In the genomic region with DNA sequence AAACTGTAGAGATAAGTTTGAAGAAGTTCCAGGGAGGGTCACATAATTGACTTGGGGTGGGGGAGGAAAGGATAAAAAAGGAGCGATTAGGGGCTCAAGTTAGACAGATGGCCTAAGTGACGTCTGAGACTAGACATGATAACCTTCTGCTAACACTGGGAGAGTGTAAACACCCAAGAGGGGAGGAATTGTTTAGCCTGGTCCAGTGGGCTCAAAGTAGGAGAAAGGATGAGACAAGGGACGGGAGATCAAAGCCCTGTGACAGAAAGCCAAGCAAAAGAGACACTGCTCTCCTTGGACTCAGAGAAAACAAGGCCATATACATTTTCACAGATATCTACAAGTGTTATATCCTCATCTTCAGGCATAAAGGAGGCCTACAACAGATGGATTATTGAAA, we compare ENCODE assay signal across 23 cellular contexts.
"Had no signal": no experiment of that assay in that cellular context is flagged by ENCODE, and none has a peak within 500 bp of the region (broad histone marks: within the 10 kb centered on the region; RNA-seq: fewer than 3 reads in every experiment).

No MANE protein-coding gene starts in this region.

- H3K27ac ChIP-seq: left ventricle myocardium inferior, neural progenitor cell, pancreas, prostate gland, sigmoid colon, spleen, tibial nerve, uterus had no signal

- H3K4me3 ChIP-seq: left ventricle myocardium inferior, lung, neural progenitor cell, pancreas, prostate gland, sigmoid colon, spleen, tibial nerve, uterus had no signal

- DNase-seq: islet precursor cell; left ventricle myocardium inferior; mesendoderm; naive B cell; natural killer cell; nephron progenitor cell; nucleus accumbens; pancreas; posterior cingulate gyrus; retina; right cardiac atrium; sigmoid colon; spleen; stimulated activated CD4-positive, alpha-beta T cell treated with anti-CD3 and anti-CD28 coated beads, Interleukin-4, amount 100 ng/mL, for 24 hours; stimulated activated naive CD4-positive, alpha-beta T cell treated with Interleukin-2 at 50 U/mL for 16 hours; stimulated activated naive CD8-positive, alpha-beta T cell treated with anti-CD3 and anti-CD28 coated beads, Interleukin-15, amount 100 ng/mL, for 72 hours; substantia nigra; uterus had no signal

- H3K9me3 ChIP-seq: left ventricle myocardium inferior, pancreas, prostate gland, sigmoid colon, spleen, tibial nerve, uterus had no signal

- H3K36me3 ChIP-seq: left ventricle myocardium inferior, neural progenitor cell, pancreas, prostate gland, sigmoid colon, tibial nerve, uterus had no signal

- ATAC-seq: natural killer cell; pancreas; right cardiac atrium; stimulated activated effector memory CD8-positive, alpha-beta T cell treated with anti-CD3 and anti-CD28 coated beads, Interleukin-12 subunit alpha, Interleukin-12 subunit beta, amount 100 ng/mL, for 72 hours; stimulated activated naive CD8-positive, alpha-beta T cell treated with anti-CD3 and anti-CD28 coated beads, Interleukin-15, amount 100 ng/mL, for 72 hours had no signal

- H3K27me3 ChIP-seq: neural progenitor cell, pancreas, sigmoid colon, spleen, tibial nerve, uterus had no signal
